9 cellular contexts compared by ENCODE assay signal in the genomic region with DNA sequence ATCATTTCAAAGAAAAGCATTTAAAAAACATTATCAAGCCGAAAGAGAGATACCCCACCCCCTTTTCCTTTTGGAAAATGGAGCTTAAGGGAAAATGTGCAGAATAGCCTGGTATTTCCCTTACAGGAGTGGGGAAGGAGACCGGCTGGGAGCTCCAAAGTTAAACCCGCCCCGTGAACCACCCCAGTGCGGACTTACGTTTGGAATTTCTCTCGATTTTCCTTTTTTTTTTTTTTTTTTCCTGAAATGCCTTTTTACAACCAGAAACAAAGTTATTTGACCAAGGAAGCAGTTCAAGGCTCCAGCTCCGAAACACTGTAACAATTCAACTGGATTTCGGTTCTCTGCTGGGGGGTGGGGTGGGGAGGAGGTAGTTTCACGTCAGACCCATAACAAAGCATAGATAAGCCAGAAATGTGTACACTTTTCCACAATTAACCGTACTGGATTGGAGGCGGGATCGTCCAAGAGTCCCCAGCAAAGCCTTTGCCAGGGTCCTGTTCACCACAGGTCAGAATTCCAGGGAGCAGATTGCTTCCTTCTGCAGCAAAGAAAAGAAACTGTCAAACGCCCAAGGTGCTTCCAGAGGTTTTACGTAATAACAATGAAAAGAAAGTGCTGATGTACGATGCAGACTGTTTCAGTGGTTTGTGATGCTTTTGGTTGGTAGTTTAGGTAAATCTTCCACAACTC. TPM values are rescaled to one million over a fixed set of nuclear protein-coding genes. Genes with fewer than 3 reads are reported as not detected.
DNase-seq lines count a peak whose midpoint lies in the region; ATAC-seq and TF ChIP-seq lines count a peak whose summit lies in the region.
"Had no signal": no experiment of that assay in that cellular context is flagged by ENCODE, and none has a peak within 500 bp of the region (broad histone marks: within the 10 kb centered on the region; RNA-seq: fewer than 3 reads in every experiment).

No MANE protein-coding gene starts in this region.

- TF ChIP-seq CTCF in AG09309 (IDR thresholded peaks at IDR 0.05; ENCODE audit: control insufficient read depth, insufficient read depth, low read depth, low read length, missing control alignments): no peak
- no peak for TF ChIP-seq CTCF in brain (conservative IDR thresholded peaks at IDR 0.05)
- no peak for TF ChIP-seq CTCF in right lobe of liver (IDR thresholded peaks at IDR 0.05)

- ATAC-seq in right lobe of liver: peak; percentile 7 to 22 (median 16)
- ATAC-seq in left colon: no peak
- ATAC-seq in HG02885 (IDR thresholded peaks at IDR 0.05; ENCODE audit: poor library complexity, unreplicated experiment): no peak

- H3K4me3 ChIP-seq in AG09309 (ENCODE audit: control insufficient read depth, low read depth, low read length) (peak overlapping the region; percentile 55), HUES48 (ENCODE audit: low read depth, low read length) (peak overlapping the region; percentile 82), right lobe of liver (peak overlapping the region; percentile 13 to 58 (median 55)), urinary bladder (ENCODE audit: low read depth, low read length) (peak overlapping the region; percentile 94)

- peaks cover 81% of the 10 kb centered on the region for H3K4me1 ChIP-seq in HUES48 (ENCODE audit: control insufficient read depth, insufficient read depth, low read length)
- peaks cover 0 to 23% (median 9%) of the 10 kb centered on the region in 4 donors for H3K4me1 ChIP-seq in right lobe of liver
- no peaks in the 10 kb centered on the region for H3K4me1 ChIP-seq in urinary bladder (ENCODE audit: insufficient read depth)

- H3K4me3 Mint-ChIP-seq in brain: peak overlapping the region; percentile 93 to 94 (median 94)

- H3K36me3 Mint-ChIP-seq in brain: no peaks in the 10 kb centered on the region

- peak overlapping the region; percentile 68 for H3K27ac ChIP-seq in HUES48 (ENCODE audit: low read depth, low read length)
- H3K27ac ChIP-seq in right lobe of liver: peak overlapping the region; percentile 14 to 82 (median 68)
- peak overlapping the region; percentile 82 for H3K27ac ChIP-seq in urinary bladder (ENCODE audit: low read depth)
- H3K27ac ChIP-seq: HL-60 had no signal

- peaks cover 0 to 4% (median 0%) of the 10 kb centered on the region in 5 experiments for H3K9me3 Mint-ChIP-seq in brain

- DNase-seq in AG09309 (ENCODE audit: low read depth): no peak
- peak in 1 of 3 donors; percentile 55 for DNase-seq in right lobe of liver
- no peak for DNase-seq in NCI-H226
- no peak for DNase-seq in left colon

- H3K27ac Mint-ChIP-seq in brain: peak overlapping the region; percentile 98 to 100 (median 99)

- H3K27me3 ChIP-seq in HUES48 (ENCODE audit: control insufficient read depth, insufficient read depth, low read length) (peaks cover 61% of the 10 kb centered on the region), right lobe of liver (no peaks in the 10 kb centered on the region)

- peaks cover 60% of the 10 kb centered on the region for H3K4me1 Mint-ChIP-seq in brain

- no peak for TF ChIP-seq POLR2A in right lobe of liver (IDR thresholded peaks at IDR 0.05)

- H3K9me3 ChIP-seq in HUES48 (ENCODE audit: control insufficient read depth, insufficient read depth, low read length): no peaks in the 10 kb centered on the region
- H3K9me3 ChIP-seq in right lobe of liver: no peaks in the 10 kb centered on the region

- no peak overlapping the region for H3K9ac ChIP-seq in HUES48 (ENCODE audit: low read depth, low read length)

- no peaks in the 10 kb centered on the region for H3K36me3 ChIP-seq in HUES48 (ENCODE audit: control insufficient read depth, insufficient read depth, low read length)
- H3K36me3 ChIP-seq in right lobe of liver: no peaks in the 10 kb centered on the region
- H3K36me3 ChIP-seq in urinary bladder (ENCODE audit: insufficient read depth): no peaks in the 10 kb centered on the region

- 3% methylated on average over 16 of the region's 16 CpGs for WGBS in right lobe of liver (ENCODE audit: insufficient coverage, low coverage, low lambda C conversion rate, missing lambda C conversion rate)
- 8% methylated on average over 16 of the region's 16 CpGs for WGBS in urinary bladder

- H3K27me3 Mint-ChIP-seq in brain: peaks cover 20% of the 10 kb centered on the region

- intact Hi-C loops in right lobe of liver (cut with DNase I): no loop called here
- intact Hi-C loops in left colon (cut with DNase I, micrococcal nuclease): no loop called here

RNA-seq across cellular contexts. Expression of a gene that starts 6.7 kb away (rescaled TPM):
- polyA plus RNA-seq in brain (ENCODE audit: insufficient read depth, low read depth, low replicate concordance): 0.46 TPM
- 1 to 10 TPM in 5 of 6 experiments, under 1 TPM in 1; 0.31 to 3.9 (median 2.1) TPM for total RNA-seq in right lobe of liver
- 5.0 TPM for total RNA-seq in urinary bladder
- 0.61 TPM for polyA plus RNA-seq in urinary bladder
- under 1 TPM in 1 of 2 donors, not detected in 1; 0.95 TPM for total RNA-seq in left colon

RNA-seq across cellular contexts. Expression of a gene that starts 15.3 kb away (rescaled TPM):
- 17.4 TPM for polyA plus RNA-seq in brain (ENCODE audit: insufficient read depth, low read depth, low replicate concordance)
- total RNA-seq in right lobe of liver: 10 to 100 TPM; 15.8 to 49.4 (median 20.1) TPM
- 109 TPM for total RNA-seq in urinary bladder
- 36.6 TPM for polyA plus RNA-seq in urinary bladder
- total RNA-seq in left colon: 10 to 100 TPM; 23.8 to 31.5 TPM

Comparison
In these comparisons a context has a peak if more than half of its experiments do, and no peak if none do; other contexts are left out.
1. ATAC-seq: peak in right lobe of liver (4 of 4); none in left colon (single experiment) and HG02885 (single experiment).
2. Peak in every context shown above with its lines, with median percentiles within 50 percentile points of each other: H3K4me3 ChIP-seq and H3K27ac ChIP-seq.